Comparison of ENCODE assay signal across 13 cellular contexts in the genomic region with DNA sequence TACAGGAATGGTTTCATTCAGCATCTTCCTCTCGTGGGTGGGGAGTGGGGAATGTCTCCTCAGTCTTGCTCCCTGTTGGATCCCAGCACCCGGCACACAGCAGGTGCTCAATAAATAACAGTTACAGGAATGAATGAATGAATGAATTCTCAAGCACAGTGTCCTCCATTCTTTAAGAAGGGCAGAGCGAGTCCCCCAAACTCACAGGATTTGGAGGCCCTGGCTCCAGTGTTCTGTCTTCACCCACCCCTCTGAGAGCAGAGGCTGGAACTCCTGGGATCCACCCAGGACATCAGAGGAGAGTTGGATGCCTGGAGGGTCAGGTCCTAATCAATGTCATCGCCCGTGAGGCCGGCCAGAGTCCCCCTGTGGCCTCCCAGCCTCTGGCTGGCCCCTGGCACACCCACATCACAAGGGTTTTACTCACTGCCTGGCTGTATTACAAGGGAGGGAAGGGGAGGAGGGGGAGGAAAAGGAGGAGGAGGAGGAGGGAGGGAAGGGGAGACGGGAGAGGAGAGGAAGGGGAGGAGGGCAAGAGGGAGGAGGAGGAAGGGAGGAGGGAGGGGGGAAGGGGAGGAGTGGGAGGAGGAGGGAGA.
DNase-seq lines count a peak whose midpoint lies in the region; ATAC-seq lines count a peak whose summit lies in the region.
"Had no signal": no experiment of that assay in that cellular context is flagged by ENCODE, and none has a peak within 500 bp of the region (broad histone marks: within the 10 kb centered on the region; RNA-seq: fewer than 3 reads in every experiment).

No MANE protein-coding gene starts in this region.

- H3K9me3 Mint-ChIP-seq in activated T-cell treated with anti-CD3 and anti-CD28 coated beads, Interleukin-2, amount 50 U/mL, for 24 hours = no peaks in the 10 kb centered on the region
- H3K9me3 Mint-ChIP-seq: immature natural killer cell; naive thymus-derived CD4-positive, alpha-beta T cell had no signal

- H3K27ac Mint-ChIP-seq in activated T-cell treated with anti-CD3 and anti-CD28 coated beads, Interleukin-2, amount 50 U/mL, for 24 hours = no peak overlapping the region
- H3K27ac Mint-ChIP-seq: immature natural killer cell; naive thymus-derived CD4-positive, alpha-beta T cell had no signal

- no peaks in the 10 kb centered on the region for H3K27me3 ChIP-seq in duodenal mucosa (ENCODE audit: control insufficient read depth in 1 of 2, insufficient read depth in 2 of 2, low read length in 2 of 2)
- peaks cover 0 to 1% of the 10 kb centered on the region in 2 donors for H3K27me3 ChIP-seq in mucosa of rectum (ENCODE audit: control insufficient read depth in 2 of 2, insufficient read depth in 2 of 2, low read length in 2 of 2)
- H3K27me3 ChIP-seq: right atrium auricular region had no signal

- DNase-seq in EL = peak; percentile 50
- peak; percentile 17 for DNase-seq in NCI-H69 (lab: John Stamatoyannopoulos, UW)
- DNase-seq in T1000 (lab: John Stamatoyannopoulos, UW) = no peak
- DNase-seq in NCI-H2029 (lab: John Stamatoyannopoulos, UW) = no peak
- DNase-seq in activated T-cell treated with anti-CD3 and anti-CD28 coated beads, Interleukin-2, amount 50 U/mL, for 24 hours = no peak
- DNase-seq: immature natural killer cell; naive thymus-derived CD4-positive, alpha-beta T cell; NCI-H1694 treated with DMSO at 0.1 percent for 48 hours had no signal

- H3K9ac ChIP-seq in duodenal mucosa (ENCODE audit: low read depth in 1 of 2, low read length in 2 of 2) (peak overlapping the region in 1 of 2 donors; percentile 32), mucosa of rectum (ENCODE audit: low read depth in 1 of 2, low read length in 2 of 2) (peak overlapping the region; percentile 56 to 75)

- no peaks in the 10 kb centered on the region for H3K36me3 Mint-ChIP-seq in activated T-cell treated with anti-CD3 and anti-CD28 coated beads, Interleukin-2, amount 50 U/mL, for 24 hours (ENCODE audit: low read depth)
- H3K36me3 Mint-ChIP-seq: immature natural killer cell; naive thymus-derived CD4-positive, alpha-beta T cell had no signal

- peaks cover 8% of the 10 kb centered on the region for H3K4me1 Mint-ChIP-seq in activated T-cell treated with anti-CD3 and anti-CD28 coated beads, Interleukin-2, amount 50 U/mL, for 24 hours (ENCODE audit: low read depth)

- no peak overlapping the region for H3K4me3 Mint-ChIP-seq in activated T-cell treated with anti-CD3 and anti-CD28 coated beads, Interleukin-2, amount 50 U/mL, for 24 hours
- H3K4me3 Mint-ChIP-seq: immature natural killer cell; naive thymus-derived CD4-positive, alpha-beta T cell had no signal

- H3K4me1 ChIP-seq in duodenal mucosa (ENCODE audit: control insufficient read depth in 1 of 2, insufficient read depth in 2 of 2, low read length in 2 of 2) (peaks cover 10 to 13% of the 10 kb centered on the region in 2 donors), mucosa of rectum (ENCODE audit: control insufficient read depth in 2 of 2, insufficient read depth in 2 of 2, low read length in 2 of 2) (peaks cover 17 to 47% of the 10 kb centered on the region in 2 donors)

- no peaks in the 10 kb centered on the region for H3K9me3 ChIP-seq in duodenal mucosa (ENCODE audit: control insufficient read depth in 1 of 2, low read length in 2 of 2)
- no peaks in the 10 kb centered on the region for H3K9me3 ChIP-seq in mucosa of rectum (ENCODE audit: control insufficient read depth in 2 of 2, low read length in 2 of 2)
- H3K9me3 ChIP-seq: right atrium auricular region had no signal

- ATAC-seq in GM21360 (IDR thresholded peaks at IDR 0.05; ENCODE audit: unreplicated experiment) = no peak
- ATAC-seq: naive thymus-derived CD4-positive, alpha-beta T cell had no signal

- H3K36me3 ChIP-seq in duodenal mucosa (ENCODE audit: control insufficient read depth in 1 of 2, insufficient read depth in 2 of 2, low read length in 2 of 2) (no peaks in the 10 kb centered on the region), mucosa of rectum (ENCODE audit: control insufficient read depth in 2 of 2, insufficient read depth in 2 of 2, low read length in 2 of 2) (no peaks in the 10 kb centered on the region)
- H3K36me3 ChIP-seq: right atrium auricular region had no signal

- peaks cover 12% of the 10 kb centered on the region for H3K27me3 Mint-ChIP-seq in activated T-cell treated with anti-CD3 and anti-CD28 coated beads, Interleukin-2, amount 50 U/mL, for 24 hours

- peak overlapping the region in 1 of 2 donors; percentile 19 for H3K4me3 ChIP-seq in duodenal mucosa (ENCODE audit: low read depth in 1 of 2, low read length in 2 of 2)
- peak overlapping the region; percentile 26 to 39 for H3K4me3 ChIP-seq in mucosa of rectum (ENCODE audit: low read length in 2 of 2)
- H3K4me3 ChIP-seq: right atrium auricular region had no signal

- H3K27ac ChIP-seq in duodenal mucosa (ENCODE audit: low read depth, low read length) (peak overlapping the region; percentile 53), mucosa of rectum (ENCODE audit: low read depth in 2 of 2, low read length in 2 of 2) (peak overlapping the region; percentile 94 to 98)
- H3K27ac ChIP-seq: epithelial cell of prostate, right atrium auricular region had no signal

Comparison
In these comparisons a context has a peak if more than half of its experiments do, and no peak if none do; other contexts are left out.
1. DNase-seq: peak in EL (single experiment) and NCI-H69 (single experiment); none in T1000 (single experiment), NCI-H2029 (single experiment) and activated T-cell treated with anti-CD3 and anti-CD28 coated beads, Interleukin-2, amount 50 U/mL, for 24 hours (single experiment).